22 cellular contexts compared by ENCODE assay signal in genomic region chr12:57173683-57174082, GRCh38. TPM values are rescaled to one million over a fixed set of nuclear protein-coding genes. Genes with fewer than 3 reads are reported as not detected.
"Had no signal": no experiment of that assay in that cellular context is flagged by ENCODE, and none has a peak within 500 bp of the region (broad histone marks: within the 10 kb centered on the region; RNA-seq: fewer than 3 reads in every experiment).

No MANE protein-coding gene starts in this region.

- H3K27ac Mint-ChIP-seq: memory B cell; natural killer cell treated with Interleukin-12 subunit alpha and Interleukin-12 subunit beta and Interleukin-15 and Interleukin-18, amount 100 ng/mL, for 72 hours; stimulated activated naive B cell treated with anti-CD40 and anti-IgM and Interleukin-4, amounts not matched to agents 10 μg/mL and 1 μg/mL and 100 μg/mL, for 72 hours; stimulated activated naive CD8-positive, alpha-beta T cell treated with anti-CD3 and anti-CD28 coated beads, Interleukin-15, amount 100 ng/mL, for 72 hours had no signal

- H3K4me1 ChIP-seq: left ventricle myocardium inferior, lower lobe of right lung had no signal

- H3K27ac ChIP-seq: hepatocyte, left ventricle myocardium inferior, lower lobe of right lung, neutrophil, skin epidermis had no signal

- ATAC-seq: lower lobe of right lung had no signal

- H3K36me3 ChIP-seq: neutrophil had no signal

- H3K79me2 ChIP-seq: hepatocyte had no signal

- DNase-seq: effector CD8-positive, alpha-beta T cell; foreskin melanocyte; kidney; left cardiac atrium; left ventricle myocardium inferior; lower lobe of right lung; midbrain; sigmoid colon; stimulated activated naive B cell treated with anti-CD40 and anti-IgM and Interleukin-4, amounts not matched to agents 10 μg/mL and 1 μg/mL and 100 μg/mL, for 72 hours; stimulated activated naive CD8-positive, alpha-beta T cell treated with anti-CD3 and anti-CD28 coated beads, Interleukin-15, amount 100 ng/mL, for 72 hours had no signal

- H3K9me3 Mint-ChIP-seq: memory B cell; natural killer cell treated with Interleukin-12 subunit alpha and Interleukin-12 subunit beta and Interleukin-15 and Interleukin-18, amount 100 ng/mL, for 72 hours; stimulated activated naive B cell treated with anti-CD40 and anti-IgM and Interleukin-4, amounts not matched to agents 10 μg/mL and 1 μg/mL and 100 μg/mL, for 72 hours; stimulated activated naive CD8-positive, alpha-beta T cell treated with anti-CD3 and anti-CD28 coated beads, Interleukin-15, amount 100 ng/mL, for 72 hours had no signal

- H3K27me3 ChIP-seq: hepatocyte, neutrophil, sigmoid colon had no signal

- H3K4me1 Mint-ChIP-seq: memory B cell; stimulated activated naive CD8-positive, alpha-beta T cell treated with anti-CD3 and anti-CD28 coated beads, Interleukin-15, amount 100 ng/mL, for 72 hours had no signal

- H3K4me2 ChIP-seq: hepatocyte had no signal

- H3K4me3 ChIP-seq: coronary artery, hepatocyte, left ventricle myocardium inferior, lower lobe of right lung, sigmoid colon, skin epidermis had no signal

- H2AFZ ChIP-seq: hepatocyte had no signal

- H3K9me3 ChIP-seq: left ventricle myocardium inferior, lower lobe of right lung, neutrophil, sigmoid colon had no signal

- H3K4me3 Mint-ChIP-seq: memory B cell; natural killer cell treated with Interleukin-12 subunit alpha and Interleukin-12 subunit beta and Interleukin-15 and Interleukin-18, amount 100 ng/mL, for 72 hours; stimulated activated naive B cell treated with anti-CD40 and anti-IgM and Interleukin-4, amounts not matched to agents 10 μg/mL and 1 μg/mL and 100 μg/mL, for 72 hours; stimulated activated naive CD8-positive, alpha-beta T cell treated with anti-CD3 and anti-CD28 coated beads, Interleukin-15, amount 100 ng/mL, for 72 hours had no signal

- H3K36me3 Mint-ChIP-seq: memory B cell; natural killer cell treated with Interleukin-12 subunit alpha and Interleukin-12 subunit beta and Interleukin-15 and Interleukin-18, amount 100 ng/mL, for 72 hours; stimulated activated naive B cell treated with anti-CD40 and anti-IgM and Interleukin-4, amounts not matched to agents 10 μg/mL and 1 μg/mL and 100 μg/mL, for 72 hours had no signal

- FAIRE-seq: kidney had no signal

- H3K27me3 Mint-ChIP-seq: stimulated activated naive CD8-positive, alpha-beta T cell treated with anti-CD3 and anti-CD28 coated beads, Interleukin-15, amount 100 ng/mL, for 72 hours had no signal

RNA-seq across cellular contexts. Expression of gene LRP1-AS, which starts 26.3 kb away (rescaled TPM):
- total RNA-seq: dermis microvascular lymphatic vessel endothelial cell; hepatocyte; kidney; left cardiac atrium; left ventricle myocardium inferior; lower lobe of right lung; natural killer cell treated with Interleukin-12 subunit alpha and Interleukin-12 subunit beta and Interleukin-15 and Interleukin-18, amount 100 ng/mL, for 72 hours; osteocyte; pulmonary artery endothelial cell; sigmoid colon; urinary bladder had no signal
- polyA plus RNA-seq: esophagus, sigmoid colon, thymus, urinary bladder had no signal

RNA-seq across cellular contexts. Expression of gene NXPH4, which starts 42.9 kb away (rescaled TPM):
- total RNA-seq: lower lobe of right lung, sigmoid colon had no signal
